ENCODE assay signal across 20 cellular contexts in the genomic region with DNA sequence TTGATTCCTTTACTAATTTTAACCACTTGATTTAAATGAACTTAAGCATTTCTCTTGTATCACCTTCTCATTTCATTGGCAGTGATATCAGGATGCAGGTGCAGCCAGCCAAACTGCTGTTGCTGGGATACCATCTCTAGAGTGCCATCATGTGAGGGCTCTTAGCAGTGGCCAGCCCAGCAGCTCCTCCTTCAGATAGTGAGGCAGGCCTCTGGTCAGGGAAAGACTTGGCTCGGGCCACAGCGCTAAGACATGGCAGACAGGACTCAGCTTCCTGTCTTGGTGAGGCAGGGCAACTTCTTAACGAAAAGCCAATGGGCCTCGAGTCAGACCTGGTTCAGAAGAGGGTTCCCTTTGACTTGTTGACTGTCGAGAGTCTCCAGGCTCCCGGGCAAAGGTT. TPM values are rescaled to one million over a fixed set of nuclear protein-coding genes. Genes with fewer than 3 reads are reported as not detected.
DNase-seq lines count a peak whose midpoint lies in the region; ATAC-seq and TF ChIP-seq lines count a peak whose summit lies in the region.
"Had no signal": no experiment of that assay in that cellular context is flagged by ENCODE, and none has a peak within 500 bp of the region (broad histone marks: within the 10 kb centered on the region; RNA-seq: fewer than 3 reads in every experiment).

No MANE protein-coding gene starts in this region.

- no peak overlapping the region for H3K18ac ChIP-seq in neuronal stem cell (ENCODE audit: low read length)

- DNase-seq in NCI-H1417 (lab: John Stamatoyannopoulos, UW) (peak in 2 of 3 experiments; percentile 50 to 80), NCI-H1417 treated with DMSO at 0.1 percent for 48 hours (lab: John Stamatoyannopoulos, UW) (no peak), NCI-H1092 treated with DMSO at 0.1 percent for 48 hours (lab: John Stamatoyannopoulos, UW) (peak; percentile 39), coronary artery (ENCODE audit: low spot score) (peak; percentile 38), neuronal stem cell (ENCODE audit: low spot score) (no peak)
- DNase-seq in activated CD4-positive, alpha-beta T cell treated with anti-CD3 and anti-CD28 coated beads, Interleukin-2, amount 50 U/mL, for 48 hours = no peak
- DNase-seq: 8988T; activated B cell treated with CpG ODN at 0.5 μM for 24 hours; activated CD4-positive, alpha-beta memory T cell treated with anti-CD3 and anti-CD28 coated beads for 36 hours; activated naive CD4-positive, alpha-beta T cell treated with anti-CD3 and anti-CD28 coated beads, Interleukin-2, amount 10 ng/mL, durations not matched to agents 7 days and 5 days; effector memory CD8-positive, alpha-beta T cell; H7; NCI-H1048; NCI-H2227 treated with DMSO at 0.1 percent for 48 hours; stimulated activated CD4-positive, alpha-beta T cell treated with anti-CD3 and anti-CD28 coated beads, Interleukin-2, amount 100 ng/mL, for 48 hours; stimulated activated naive CD8-positive, alpha-beta T cell treated with anti-CD3 and anti-CD28 coated beads, Interleukin-15, amount 100 ng/mL, for 72 hours had no signal

- no peaks in the 10 kb centered on the region for H3K79me1 ChIP-seq in neuronal stem cell (ENCODE audit: low read depth, low read length)

- H3K4me2 ChIP-seq in neuronal stem cell (ENCODE audit: insufficient read depth, low read length, poor library complexity, severe bottlenecking) = no peak overlapping the region

- H4K8ac ChIP-seq in neuronal stem cell (ENCODE audit: low read depth, low read length) = no peak overlapping the region

- H3K9me3 ChIP-seq in neuronal stem cell (replicated peaks in 1 of 2; ENCODE audit: control insufficient read depth in 2 of 2, insufficient read depth in 1 of 2, low read depth in 1 of 2, low read length in 2 of 2) = peaks cover 3 to 4% of the 10 kb centered on the region in 2 donors
- H3K9me3 ChIP-seq: SJSA1 had no signal

- no peak overlapping the region for H2BK15ac ChIP-seq in neuronal stem cell (ENCODE audit: low read length)

- H3K4me1 ChIP-seq in neuronal stem cell (ENCODE audit: control insufficient read depth in 2 of 2, insufficient read depth in 1 of 2, low read depth in 1 of 2, low read length in 2 of 2) = no peaks in the 10 kb centered on the region
- H3K4me1 ChIP-seq: SJSA1 had no signal

- no CpG with 5 or more reads among the region's 6 CpGs for WGBS in neuronal stem cell (ENCODE audit: extremely low coverage in 2 of 2, insufficient read length in 2 of 2, insufficient replicate concordance in 1 of 2), 2 donors

- no peak overlapping the region for H3K14ac ChIP-seq in neuronal stem cell (ENCODE audit: low read length)

- peak overlapping the region; percentile 6 for H2BK5ac ChIP-seq in neuronal stem cell (ENCODE audit: low read length)

- H2BK120ac ChIP-seq in neuronal stem cell (ENCODE audit: low read depth, low read length) = no peak overlapping the region

- H4K91ac ChIP-seq in neuronal stem cell (ENCODE audit: low read depth, low read length, poor library complexity) = no peak overlapping the region

- H3K36me3 ChIP-seq in neuronal stem cell (replicated peaks in 1 of 2; ENCODE audit: control insufficient read depth in 2 of 2, insufficient read depth in 2 of 2, low read length in 2 of 2) = peaks cover 46 to 87% of the 10 kb centered on the region in 2 donors

- no peak overlapping the region for H2AFZ ChIP-seq in neuronal stem cell (ENCODE audit: low read length)

- no peak overlapping the region for H3K9ac ChIP-seq in neuronal stem cell (ENCODE audit: low read depth, low read length, poor library complexity)

- no peak overlapping the region for H2BK12ac ChIP-seq in neuronal stem cell (ENCODE audit: low read length)

- H3K4me3 ChIP-seq in coronary artery (no peak overlapping the region), neuronal stem cell (ENCODE audit: low read length in 2 of 2) (no peak overlapping the region)
- H3K4me3 ChIP-seq: SJSA1, skin epidermis had no signal

- no peak overlapping the region for H3K4ac ChIP-seq in neuronal stem cell (ENCODE audit: low read length)

- no peak overlapping the region for H2AK5ac ChIP-seq in neuronal stem cell (ENCODE audit: low read depth, low read length)

- peak overlapping the region; percentile 35 for H3K23ac ChIP-seq in neuronal stem cell (ENCODE audit: low read depth, low read length, poor library complexity)

- no peak for TF ChIP-seq CTCF in coronary artery (IDR thresholded peaks at IDR 0.05)

- no peak for ATAC-seq in GM19023 (IDR thresholded peaks at IDR 0.05; ENCODE audit: unreplicated experiment)
- ATAC-seq in HG03432 (IDR thresholded peaks at IDR 0.05; ENCODE audit: unreplicated experiment) = no peak
- ATAC-seq: effector memory CD8-positive, alpha-beta T cell; stimulated activated naive CD8-positive, alpha-beta T cell treated with anti-CD3 and anti-CD28 coated beads, Interleukin-15, amount 100 ng/mL, for 72 hours had no signal

- H3K27me3 ChIP-seq in neuronal stem cell (ENCODE audit: control insufficient read depth in 3 of 3, insufficient read depth in 3 of 3, low read depth in 1 of 3, low read length in 3 of 3) = no peaks in the 10 kb centered on the region
- H3K27me3 ChIP-seq: SJSA1 had no signal

- H3K27ac ChIP-seq in coronary artery (no peak overlapping the region), neuronal stem cell (replicated peaks; ENCODE audit: low read length) (no peak overlapping the region)
- H3K27ac ChIP-seq: SJSA1, skin epidermis had no signal

RNA-seq across cellular contexts. Expression of gene NOP14, which starts 50.0 kb away (rescaled TPM):
- 21.4 TPM for polyA plus RNA-seq in neuronal stem cell (2013, experiment 1 of 2)
- polyA plus RNA-seq in neuronal stem cell (2013, experiment 2 of 2) = 21.1 TPM

RNA-seq across cellular contexts. Expression of gene GRK4, which starts 50.2 kb away (rescaled TPM):
- 4.2 TPM for polyA plus RNA-seq in neuronal stem cell (2013, experiment 1 of 2)
- polyA plus RNA-seq in neuronal stem cell (2013, experiment 2 of 2) = 3.7 TPM

Comparison
In these comparisons a context has a peak if more than half of its experiments do, and no peak if none do; other contexts are left out.
1. DNase-seq: peak in NCI-H1417 (2 of 3), NCI-H1092 treated with DMSO at 0.1 percent for 48 hours (single experiment) and coronary artery (single experiment); none in NCI-H1417 treated with DMSO at 0.1 percent for 48 hours (single experiment), neuronal stem cell (single experiment) and activated CD4-positive, alpha-beta T cell treated with anti-CD3 and anti-CD28 coated beads, Interleukin-2, amount 50 U/mL, for 48 hours (0 of 2).